ENCODE assay signal across 9 cellular contexts in the genomic region with DNA sequence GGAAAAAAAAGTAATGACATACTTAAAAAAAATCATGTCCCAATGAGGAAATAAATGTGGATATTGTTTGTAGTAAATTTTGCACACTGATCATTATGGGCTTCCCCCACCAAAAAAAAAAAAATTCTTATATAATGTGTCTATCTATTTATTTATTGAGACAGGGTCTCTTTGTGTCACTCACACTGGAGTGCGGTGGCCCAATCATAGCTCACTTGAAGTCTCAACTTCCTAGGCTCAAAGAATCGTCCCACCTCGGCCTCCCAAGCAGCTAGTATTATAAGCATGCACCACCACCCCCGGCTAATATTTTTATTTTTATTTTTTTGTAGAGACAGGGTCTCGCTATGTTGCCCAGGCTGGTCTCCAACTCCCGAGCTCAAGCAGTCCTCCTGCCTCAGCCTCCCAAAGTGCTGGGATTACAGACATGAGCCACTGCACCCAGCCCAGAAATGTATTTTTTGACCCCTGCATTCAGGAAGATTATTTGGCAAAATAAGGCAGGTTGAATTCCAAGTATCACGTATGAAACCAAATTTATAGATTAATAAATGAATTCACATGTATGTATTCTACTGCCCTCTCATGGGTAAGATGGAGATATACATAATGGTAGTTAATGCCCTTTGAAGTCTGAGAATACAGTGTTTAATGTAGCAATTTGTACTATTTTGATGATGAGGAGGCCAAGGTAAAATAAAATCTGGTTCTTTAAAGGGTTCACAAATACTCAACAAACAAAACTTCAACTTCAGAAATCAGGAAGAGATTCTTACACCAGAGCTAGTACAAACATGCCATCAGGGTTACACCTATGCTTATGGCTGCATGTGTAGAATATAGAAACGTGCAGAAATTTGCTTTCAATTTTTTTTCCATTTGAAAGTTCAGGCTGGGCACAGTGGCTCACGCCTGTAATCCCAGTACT. TPM values are rescaled to one million over a fixed set of nuclear protein-coding genes. Genes with fewer than 3 reads are reported as not detected.
DNase-seq lines count a peak whose midpoint lies in the region; ATAC-seq and TF ChIP-seq lines count a peak whose summit lies in the region.
"Had no signal": no experiment of that assay in that cellular context is flagged by ENCODE, and none has a peak within 500 bp of the region (broad histone marks: within the 10 kb centered on the region; RNA-seq: fewer than 3 reads in every experiment).

No MANE protein-coding gene starts in this region.

- CTCF ChIA-PET in CD4-positive, alpha-beta memory T cell (lab: Charles Lee; ENCODE audit: partially characterized antibody): interaction anchor here (0.7 to 2.0 kb wide), 6 partner anchors 24 to 329 kb away, joined by 3 to 7 read pairs (median 4); a partner anchor contains a TSS

- peaks cover 0 to 2% of the 10 kb centered on the region in 2 donors for H3K36me3 Mint-ChIP-seq in CD4-positive, alpha-beta memory T cell
- no peaks in the 10 kb centered on the region for H3K36me3 Mint-ChIP-seq in activated naive CD8-positive, alpha-beta T cell treated with anti-CD3 and anti-CD28 coated beads, Interleukin-2, amount 10 ng/mL, durations not matched to agents 7 days and 5 days

- peak overlapping the region in 6 of 8 donors; percentile 6 to 96 (median 78) for H3K4me3 Mint-ChIP-seq in CD4-positive, alpha-beta memory T cell
- peak overlapping the region; percentile 14 for H3K4me3 Mint-ChIP-seq in activated naive CD8-positive, alpha-beta T cell treated with anti-CD3 and anti-CD28 coated beads, Interleukin-2, amount 10 ng/mL, durations not matched to agents 7 days and 5 days

- TF ChIP-seq POLR2A in right lobe of liver (IDR thresholded peaks at IDR 0.05): no peak

- H3K4me1 Mint-ChIP-seq in CD4-positive, alpha-beta memory T cell: peaks cover 6 to 14% (median 10%) of the 10 kb centered on the region in 4 donors
- H3K4me1 Mint-ChIP-seq in activated naive CD8-positive, alpha-beta T cell treated with anti-CD3 and anti-CD28 coated beads, Interleukin-2, amount 10 ng/mL, durations not matched to agents 7 days and 5 days: peaks cover 12% of the 10 kb centered on the region

- H3K27ac Mint-ChIP-seq in CD4-positive, alpha-beta memory T cell: no peak overlapping the region
- H3K27ac Mint-ChIP-seq in activated naive CD8-positive, alpha-beta T cell treated with anti-CD3 and anti-CD28 coated beads, Interleukin-2, amount 10 ng/mL, durations not matched to agents 7 days and 5 days: no peak overlapping the region

- peaks cover 7% of the 10 kb centered on the region for H3K4me1 ChIP-seq in CD4-positive, alpha-beta memory T cell (ENCODE audit: insufficient read depth, low read length)
- peaks cover 4% of the 10 kb centered on the region for H3K4me1 ChIP-seq in HUES48 (ENCODE audit: control insufficient read depth, insufficient read depth, low read length)
- peaks cover 0 to 4% (median 0%) of the 10 kb centered on the region in 4 donors for H3K4me1 ChIP-seq in right lobe of liver

- peak; percentile 31 to 39 (median 38) for TF ChIP-seq CTCF in right lobe of liver (IDR thresholded peaks at IDR 0.05)

- intact Hi-C loops in CD4-positive, alpha-beta memory T cell (cut with micrococcal nuclease): loop anchor here (2.0 kb wide), 1 partner anchor 46 kb away; a partner anchor contains a TSS
- intact Hi-C loops in right lobe of liver (cut with DNase I): no loop called here

- H3K27me3 Mint-ChIP-seq in CD4-positive, alpha-beta memory T cell: peaks cover 3 to 6% of the 10 kb centered on the region in 2 donors
- peaks cover 48% of the 10 kb centered on the region for H3K27me3 Mint-ChIP-seq in activated naive CD8-positive, alpha-beta T cell treated with anti-CD3 and anti-CD28 coated beads, Interleukin-2, amount 10 ng/mL, durations not matched to agents 7 days and 5 days

- WGBS in right lobe of liver (ENCODE audit: insufficient coverage, low coverage, low lambda C conversion rate, missing lambda C conversion rate): 61% methylated on average over 9 of the region's 9 CpGs

- no peak overlapping the region for H3K9ac ChIP-seq in HUES48 (ENCODE audit: low read depth, low read length)

- POLR2A ChIA-PET in CD4-positive, alpha-beta memory T cell (lab: Charles Lee; ENCODE audit: partially characterized antibody): interaction anchor here (0.9 kb wide), 1 partner anchor 45 kb away, joined by 6 read pairs; no protein-coding TSS in a partner anchor
- POLR2A ChIA-PET in activated naive CD8-positive, alpha-beta T cell treated with anti-CD3 and anti-CD28 coated beads, Interleukin-2, amount 10 ng/mL, durations not matched to agents 7 days and 5 days (lab: Charles Lee): interaction anchor here (0.7 to 1.7 kb wide), 2 partner anchors 90 to 725 kb away, joined by 3 read pairs; no protein-coding TSS in a partner anchor

- H3K9me3 ChIP-seq in CD4-positive, alpha-beta memory T cell (ENCODE audit: control insufficient read depth in 1 of 2, low read length in 2 of 2): no peaks in the 10 kb centered on the region
- H3K9me3 ChIP-seq in HUES48 (ENCODE audit: control insufficient read depth, insufficient read depth, low read length) (no peaks in the 10 kb centered on the region), right lobe of liver (no peaks in the 10 kb centered on the region)

- H3K27ac ChIP-seq in CD4-positive, alpha-beta memory T cell (ENCODE audit: low read depth, low read length): no peak overlapping the region
- no peak overlapping the region for H3K27ac ChIP-seq in HUES48 (ENCODE audit: low read depth, low read length)
- H3K27ac ChIP-seq in right lobe of liver: peak overlapping the region in 1 of 3 donors; percentile 77

- no peaks in the 10 kb centered on the region for H3K27me3 ChIP-seq in CD4-positive, alpha-beta memory T cell (ENCODE audit: insufficient read depth, low read length)
- H3K27me3 ChIP-seq in HUES48 (ENCODE audit: control insufficient read depth, insufficient read depth, low read length) (peaks cover 12% of the 10 kb centered on the region), right lobe of liver (no peaks in the 10 kb centered on the region)

- no peaks in the 10 kb centered on the region for H3K36me3 ChIP-seq in CD4-positive, alpha-beta memory T cell (ENCODE audit: insufficient read depth, low read length)
- H3K36me3 ChIP-seq in HUES48 (ENCODE audit: control insufficient read depth, insufficient read depth, low read length): no peaks in the 10 kb centered on the region
- no peaks in the 10 kb centered on the region for H3K36me3 ChIP-seq in right lobe of liver

- no peaks in the 10 kb centered on the region for H3K9me3 Mint-ChIP-seq in CD4-positive, alpha-beta memory T cell
- no peaks in the 10 kb centered on the region for H3K9me3 Mint-ChIP-seq in activated naive CD8-positive, alpha-beta T cell treated with anti-CD3 and anti-CD28 coated beads, Interleukin-2, amount 10 ng/mL, durations not matched to agents 7 days and 5 days
- H3K9me3 Mint-ChIP-seq: naive B cell had no signal

- DNase-seq in CD4-positive, alpha-beta memory T cell: peak in 4 of 5 donors; percentile 19 to 38 (median 23)
- no peak for DNase-seq in activated naive CD8-positive, alpha-beta T cell treated with anti-CD3 and anti-CD28 coated beads, Interleukin-2, amount 10 ng/mL, durations not matched to agents 7 days and 5 days
- no peak for DNase-seq in right lobe of liver
- no peak for DNase-seq in HK-2 (ENCODE audit: unreplicated experiment)
- no peak for DNase-seq in NCI-H187 (lab: John Stamatoyannopoulos, UW)
- DNase-seq in COR-L47 (lab: John Stamatoyannopoulos, UW): no peak
- DNase-seq: naive B cell had no signal

- ATAC-seq in activated naive CD8-positive, alpha-beta T cell treated with anti-CD3 and anti-CD28 coated beads, Interleukin-2, amount 10 ng/mL, durations not matched to agents 7 days and 5 days (ENCODE audit: low read depth): no peak
- ATAC-seq in right lobe of liver: no peak
- ATAC-seq in HG02642 (IDR thresholded peaks at IDR 0.05; ENCODE audit: poor library complexity, unreplicated experiment): no peak

- H3K4me3 ChIP-seq in CD4-positive, alpha-beta memory T cell (ENCODE audit: low read length in 2 of 2): no peak overlapping the region
- peak overlapping the region; percentile 93; the same call in 1 of the 2 replicates for H3K4me3 ChIP-seq in HUES48 (ENCODE audit: low read depth, low read length)
- peak overlapping the region in 1 of 3 donors; percentile 70 for H3K4me3 ChIP-seq in right lobe of liver

RNA-seq across cellular contexts. Expression of a gene that starts 1.4 kb away (rescaled TPM):
- total RNA-seq in CD4-positive, alpha-beta memory T cell: under 1 TPM; 0.76 to 0.78 TPM
- polyA plus RNA-seq in CD4-positive, alpha-beta memory T cell: under 1 TPM; 0.45 to 0.56 TPM
- total RNA-seq in activated naive CD8-positive, alpha-beta T cell treated with anti-CD3 and anti-CD28 coated beads, Interleukin-2, amount 10 ng/mL, durations not matched to agents 7 days and 5 days: under 1 TPM; 0.67 to 0.96 TPM
- 1 to 10 TPM; 2.5 to 5.1 (median 4.4) TPM for total RNA-seq in right lobe of liver

RNA-seq across cellular contexts. Expression of a gene that starts 24.1 kb away (rescaled TPM):
- not detected for total RNA-seq in CD4-positive, alpha-beta memory T cell
- not detected for polyA plus RNA-seq in CD4-positive, alpha-beta memory T cell
- not detected for total RNA-seq in activated naive CD8-positive, alpha-beta T cell treated with anti-CD3 and anti-CD28 coated beads, Interleukin-2, amount 10 ng/mL, durations not matched to agents 7 days and 5 days
- total RNA-seq in right lobe of liver: under 1 TPM in 3 of 6 experiments, not detected in 3; 0.12 to 0.19 (median 0.13) TPM

RNA-seq across cellular contexts. Expression of a gene that starts 45.3 kb away (rescaled TPM):
- total RNA-seq in CD4-positive, alpha-beta memory T cell: 10 to 100 TPM; 22.0 to 22.3 TPM
- 10 to 100 TPM; 18.0 to 29.3 TPM for polyA plus RNA-seq in CD4-positive, alpha-beta memory T cell
- total RNA-seq in activated naive CD8-positive, alpha-beta T cell treated with anti-CD3 and anti-CD28 coated beads, Interleukin-2, amount 10 ng/mL, durations not matched to agents 7 days and 5 days: 10 to 100 TPM; 37.4 to 40.2 TPM
- total RNA-seq in right lobe of liver: 10 to 100 TPM; 10.4 to 24.5 (median 16.3) TPM

Comparison
In these comparisons a context has a peak if more than half of its experiments do, and no peak if none do; other contexts are left out.
1. DNase-seq: peak in CD4-positive, alpha-beta memory T cell (4 of 5); none in activated naive CD8-positive, alpha-beta T cell treated with anti-CD3 and anti-CD28 coated beads, Interleukin-2, amount 10 ng/mL, durations not matched to agents 7 days and 5 days (single experiment), right lobe of liver (0 of 3), HK-2 (single experiment), NCI-H187 (0 of 2) and COR-L47 (single experiment).